ENCODE assay signal across 1 cellular context in the genomic region with DNA sequence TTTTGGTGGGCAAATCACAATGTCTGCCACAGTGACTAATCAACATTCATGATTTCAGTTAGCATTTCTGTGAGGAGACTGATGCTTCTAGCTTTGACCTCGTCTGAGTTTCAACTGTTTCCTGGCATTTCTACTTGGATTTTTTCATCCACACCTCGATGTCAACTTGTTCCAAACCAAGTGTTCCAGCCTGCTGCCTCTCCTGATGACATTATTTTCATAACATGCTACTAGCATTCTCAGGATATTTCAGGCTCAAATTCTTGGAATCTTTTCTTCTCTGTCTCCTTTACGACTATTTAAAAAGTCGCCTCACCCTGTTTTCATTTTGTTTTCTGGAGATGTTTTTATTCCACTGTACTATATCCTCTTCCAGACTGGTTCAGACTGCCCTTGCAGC.
TF ChIP-seq lines count a peak whose summit lies in the region.

No MANE protein-coding gene starts in this region.

TF ChIP-seq in HepG2, 621 proteins besides CTCF, POLR2A, EP300 and RAD21:
- no peak for TF ChIP-seq GPN1 (CRISPR knock-in tag; IDR thresholded peaks at IDR 0.05; ENCODE audit: borderline replicate concordance)
- TF ChIP-seq ZNF777 (CRISPR knock-in tag; IDR thresholded peaks at IDR 0.05): no peak
- TF ChIP-seq AGO1 (IDR thresholded peaks at IDR 0.05; ENCODE audit: low read depth, low read length, poor library complexity, severe bottlenecking): no peak
- no peak for TF ChIP-seq TOPORS (CRISPR knock-in tag; IDR thresholded peaks at IDR 0.05)
- TF ChIP-seq ZNF232 (CRISPR knock-in tag; IDR thresholded peaks at IDR 0.05; ENCODE audit: borderline replicate concordance): no peak
- TF ChIP-seq, protein P1, sequence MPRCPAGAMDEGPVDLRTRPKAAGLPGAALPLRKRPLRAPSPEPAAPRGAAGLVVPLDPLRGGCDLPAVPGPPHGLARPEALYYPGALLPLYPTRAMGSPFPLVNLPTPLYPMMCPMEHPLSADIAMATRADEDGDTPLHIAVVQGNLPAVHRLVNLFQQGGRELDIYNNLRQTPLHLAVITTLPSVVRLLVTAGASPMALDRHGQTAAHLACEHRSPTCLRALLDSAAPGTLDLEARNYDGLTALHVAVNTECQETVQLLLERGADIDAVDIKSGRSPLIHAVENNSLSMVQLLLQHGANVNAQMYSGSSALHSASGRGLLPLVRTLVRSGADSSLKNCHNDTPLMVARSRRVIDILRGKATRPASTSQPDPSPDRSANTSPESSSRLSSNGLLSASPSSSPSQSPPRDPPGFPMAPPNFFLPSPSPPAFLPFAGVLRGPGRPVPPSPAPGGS (CRISPR knock-in tag; IDR thresholded peaks at IDR 0.05): no peak
- TF ChIP-seq ZNF367 (CRISPR knock-in tag; IDR thresholded peaks at IDR 0.05; ENCODE audit: borderline replicate concordance): no peak
- no peak for TF ChIP-seq ZFX (CRISPR knock-in tag; IDR thresholded peaks at IDR 0.05; ENCODE audit: low read depth)
- no peak for TF ChIP-seq CCDC6 (CRISPR knock-in tag; IDR thresholded peaks at IDR 0.05)
- TF ChIP-seq, protein P2, sequence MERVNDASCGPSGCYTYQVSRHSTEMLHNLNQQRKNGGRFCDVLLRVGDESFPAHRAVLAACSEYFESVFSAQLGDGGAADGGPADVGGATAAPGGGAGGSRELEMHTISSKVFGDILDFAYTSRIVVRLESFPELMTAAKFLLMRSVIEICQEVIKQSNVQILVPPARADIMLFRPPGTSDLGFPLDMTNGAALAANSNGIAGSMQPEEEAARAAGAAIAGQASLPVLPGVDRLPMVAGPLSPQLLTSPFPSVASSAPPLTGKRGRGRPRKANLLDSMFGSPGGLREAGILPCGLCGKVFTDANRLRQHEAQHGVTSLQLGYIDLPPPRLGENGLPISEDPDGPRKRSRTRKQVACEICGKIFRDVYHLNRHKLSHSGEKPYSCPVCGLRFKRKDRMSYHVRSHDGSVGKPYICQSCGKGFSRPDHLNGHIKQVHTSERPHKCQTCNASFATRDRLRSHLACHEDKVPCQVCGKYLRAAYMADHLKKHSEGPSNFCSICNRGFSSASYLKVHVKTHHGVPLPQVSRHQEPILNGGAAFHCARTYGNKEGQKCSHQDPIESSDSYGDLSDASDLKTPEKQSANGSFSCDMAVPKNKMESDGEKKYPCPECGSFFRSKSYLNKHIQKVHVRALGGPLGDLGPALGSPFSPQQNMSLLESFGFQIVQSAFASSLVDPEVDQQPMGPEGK (CRISPR knock-in tag; IDR thresholded peaks at IDR 0.05): no peak
- no peak for TF ChIP-seq KAT8 (CRISPR knock-in tag; IDR thresholded peaks at IDR 0.05)
- TF ChIP-seq, protein P3, sequence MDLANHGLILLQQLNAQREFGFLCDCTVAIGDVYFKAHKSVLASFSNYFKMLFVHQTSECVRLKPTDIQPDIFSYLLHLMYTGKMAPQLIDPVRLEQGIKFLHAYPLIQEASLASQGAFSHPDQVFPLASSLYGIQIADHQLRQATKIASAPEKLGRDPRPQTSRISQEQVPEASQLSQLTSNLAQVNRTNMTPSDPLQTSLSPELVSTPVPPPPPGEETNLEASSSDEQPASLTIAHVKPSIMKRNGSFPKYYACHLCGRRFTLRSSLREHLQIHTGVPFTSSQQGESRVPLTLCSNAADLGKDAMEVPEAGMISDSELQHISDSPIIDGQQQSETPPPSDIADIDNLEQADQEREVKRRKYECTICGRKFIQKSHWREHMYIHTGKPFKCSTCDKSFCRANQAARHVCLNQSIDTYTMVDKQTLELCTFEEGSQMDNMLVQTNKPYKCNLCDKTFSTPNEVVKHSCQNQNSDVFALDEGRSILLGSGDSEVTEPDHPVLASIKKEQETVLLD (CRISPR knock-in tag; IDR thresholded peaks at IDR 0.05; ENCODE audit: low read depth): no peak
- no peak for TF ChIP-seq ZZZ3 (CRISPR knock-in tag; IDR thresholded peaks at IDR 0.05; ENCODE audit: borderline replicate concordance)
- TF ChIP-seq ATF1 (CRISPR knock-in tag; IDR thresholded peaks at IDR 0.05): no peak
- TF ChIP-seq GZF1 (CRISPR knock-in tag; IDR thresholded peaks at IDR 0.05): no peak
- TF ChIP-seq, protein P4, sequence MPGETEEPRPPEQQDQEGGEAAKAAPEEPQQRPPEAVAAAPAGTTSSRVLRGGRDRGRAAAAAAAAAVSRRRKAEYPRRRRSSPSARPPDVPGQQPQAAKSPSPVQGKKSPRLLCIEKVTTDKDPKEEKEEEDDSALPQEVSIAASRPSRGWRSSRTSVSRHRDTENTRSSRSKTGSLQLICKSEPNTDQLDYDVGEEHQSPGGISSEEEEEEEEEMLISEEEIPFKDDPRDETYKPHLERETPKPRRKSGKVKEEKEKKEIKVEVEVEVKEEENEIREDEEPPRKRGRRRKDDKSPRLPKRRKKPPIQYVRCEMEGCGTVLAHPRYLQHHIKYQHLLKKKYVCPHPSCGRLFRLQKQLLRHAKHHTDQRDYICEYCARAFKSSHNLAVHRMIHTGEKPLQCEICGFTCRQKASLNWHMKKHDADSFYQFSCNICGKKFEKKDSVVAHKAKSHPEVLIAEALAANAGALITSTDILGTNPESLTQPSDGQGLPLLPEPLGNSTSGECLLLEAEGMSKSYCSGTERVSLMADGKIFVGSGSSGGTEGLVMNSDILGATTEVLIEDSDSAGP (CRISPR knock-in tag; IDR thresholded peaks at IDR 0.05; ENCODE audit: borderline replicate concordance): no peak
- TF ChIP-seq, protein P5, sequence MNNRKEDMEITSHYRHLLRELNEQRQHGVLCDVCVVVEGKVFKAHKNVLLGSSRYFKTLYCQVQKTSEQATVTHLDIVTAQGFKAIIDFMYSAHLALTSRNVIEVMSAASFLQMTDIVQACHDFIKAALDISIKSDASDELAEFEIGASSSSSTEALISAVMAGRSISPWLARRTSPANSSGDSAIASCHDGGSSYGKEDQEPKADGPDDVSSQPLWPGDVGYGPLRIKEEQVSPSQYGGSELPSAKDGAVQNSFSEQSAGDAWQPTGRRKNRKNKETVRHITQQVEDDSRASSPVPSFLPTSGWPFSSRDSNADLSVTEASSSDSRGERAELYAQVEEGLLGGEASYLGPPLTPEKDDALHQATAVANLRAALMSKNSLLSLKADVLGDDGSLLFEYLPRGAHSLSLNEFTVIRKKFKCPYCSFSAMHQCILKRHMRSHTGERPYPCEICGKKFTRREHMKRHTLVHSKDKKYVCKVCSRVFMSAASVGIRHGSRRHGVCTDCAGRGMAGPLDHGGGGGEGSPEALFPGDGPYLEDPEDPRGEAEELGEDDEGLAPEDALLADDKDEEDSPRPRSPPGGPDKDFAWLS (CRISPR knock-in tag; IDR thresholded peaks at IDR 0.05; ENCODE audit: borderline replicate concordance): no peak
- TF ChIP-seq, protein P6, sequence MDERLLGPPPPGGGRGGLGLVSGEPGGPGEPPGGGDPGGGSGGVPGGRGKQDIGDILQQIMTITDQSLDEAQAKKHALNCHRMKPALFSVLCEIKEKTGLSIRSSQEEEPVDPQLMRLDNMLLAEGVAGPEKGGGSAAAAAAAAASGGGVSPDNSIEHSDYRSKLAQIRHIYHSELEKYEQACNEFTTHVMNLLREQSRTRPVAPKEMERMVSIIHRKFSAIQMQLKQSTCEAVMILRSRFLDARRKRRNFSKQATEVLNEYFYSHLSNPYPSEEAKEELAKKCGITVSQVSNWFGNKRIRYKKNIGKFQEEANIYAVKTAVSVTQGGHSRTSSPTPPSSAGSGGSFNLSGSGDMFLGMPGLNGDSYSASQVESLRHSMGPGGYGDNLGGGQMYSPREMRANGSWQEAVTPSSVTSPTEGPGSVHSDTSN (CRISPR knock-in tag; IDR thresholded peaks at IDR 0.05): no peak
- TF ChIP-seq, protein P7, sequence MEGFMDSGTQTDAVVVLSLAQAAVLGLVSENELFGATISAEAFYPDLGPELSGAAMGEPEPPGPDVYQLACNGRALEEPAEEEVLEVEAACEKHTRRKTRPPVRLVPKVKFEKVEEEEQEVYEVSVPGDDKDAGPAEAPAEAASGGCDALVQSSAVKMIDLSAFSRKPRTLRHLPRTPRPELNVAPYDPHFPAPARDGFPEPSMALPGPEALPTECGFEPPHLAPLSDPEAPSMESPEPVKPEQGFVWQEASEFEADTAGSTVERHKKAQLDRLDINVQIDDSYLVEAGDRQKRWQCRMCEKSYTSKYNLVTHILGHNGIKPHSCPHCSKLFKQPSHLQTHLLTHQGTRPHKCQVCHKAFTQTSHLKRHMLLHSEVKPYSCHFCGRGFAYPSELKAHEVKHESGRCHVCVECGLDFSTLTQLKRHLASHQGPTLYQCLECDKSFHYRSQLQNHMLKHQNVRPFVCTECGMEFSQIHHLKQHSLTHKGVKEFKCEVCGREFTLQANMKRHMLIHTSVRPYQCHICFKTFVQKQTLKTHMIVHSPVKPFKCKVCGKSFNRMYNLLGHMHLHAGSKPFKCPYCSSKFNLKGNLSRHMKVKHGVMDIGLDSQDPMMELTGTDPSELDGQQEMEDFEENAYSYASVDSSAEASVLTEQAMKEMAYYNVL (CRISPR knock-in tag; IDR thresholded peaks at IDR 0.05; ENCODE audit: borderline replicate concordance): no peak
- no peak for TF ChIP-seq SPEN (CRISPR knock-in tag; IDR thresholded peaks at IDR 0.05; ENCODE audit: low read depth)
TF ChIP-seq in HepG2: peak in this region for 0.
